In genomic region chr3:64463981-64464380, GRCh38 we compare ENCODE assay signal across 18 cellular contexts.
DNase-seq lines count a peak whose midpoint lies in the region; ATAC-seq, FAIRE-seq and TF ChIP-seq lines count a peak whose summit lies in the region.
"Had no signal": no experiment of that assay in that cellular context is flagged by ENCODE, and none has a peak within 500 bp of the region (broad histone marks: within the 10 kb centered on the region; RNA-seq: fewer than 3 reads in every experiment).

No MANE protein-coding gene starts in this region.

- H3K4me1 Mint-ChIP-seq in astrocyte (ENCODE audit: low read depth, unreplicated experiment) = peaks cover 39% of the 10 kb centered on the region

- no peak overlapping the region for H2AFZ ChIP-seq in astrocyte (ENCODE audit: low read depth, low read length)
- H2AFZ ChIP-seq: GM23248 had no signal

- ATAC-seq in HG03565 (IDR thresholded peaks at IDR 0.05; ENCODE audit: unreplicated experiment) = no peak
- ATAC-seq: Panc1 had no signal

- FAIRE-seq in astrocyte (lab: Jason Lieb, UNC) = no peak
- FAIRE-seq: K562 had no signal

- peaks cover 34% of the 10 kb centered on the region for H3K4me1 ChIP-seq in astrocyte (ENCODE audit: insufficient read depth, low read length)

- H3K36me3 ChIP-seq in astrocyte (ENCODE audit: insufficient read depth, low read length) (no peaks in the 10 kb centered on the region), brain microvascular endothelial cell (replicated peaks) (no peaks in the 10 kb centered on the region)

- H3K4me2 ChIP-seq in astrocyte (ENCODE audit: low read length) = no peak overlapping the region
- H3K4me2 ChIP-seq: SK-N-SH had no signal

- H3K4me3 Mint-ChIP-seq in astrocyte (ENCODE audit: unreplicated experiment) = no peak overlapping the region
- H3K4me3 Mint-ChIP-seq: CD8-positive, alpha-beta memory T cell had no signal

- H3K27ac Mint-ChIP-seq in astrocyte (ENCODE audit: unreplicated experiment) = peak overlapping the region; percentile 99
- H3K27ac Mint-ChIP-seq: CD8-positive, alpha-beta memory T cell had no signal

- no peaks in the 10 kb centered on the region for H4K20me1 ChIP-seq in astrocyte (ENCODE audit: insufficient read depth, low read length)

- H3K9ac ChIP-seq in astrocyte (ENCODE audit: low read length) = no peak overlapping the region
- H3K9ac ChIP-seq: GM23248, SK-N-SH had no signal

- no peak overlapping the region for H3K4me3 ChIP-seq in astrocyte (ENCODE audit: insufficient read depth, low read depth, low read length)
- no peak overlapping the region for H3K4me3 ChIP-seq in brain microvascular endothelial cell (ENCODE audit: low read depth, low read length)
- H3K4me3 ChIP-seq: GM23248, K562 had no signal

- in situ Hi-C loops in brain microvascular endothelial cell (cut with HindIII; ENCODE audit: low pct_ligation_motif_present, low sequenced_read_pairs) = no loop called here

- no peaks in the 10 kb centered on the region for H3K9me3 Mint-ChIP-seq in astrocyte (ENCODE audit: unreplicated experiment)

- H3K27ac ChIP-seq in astrocyte (ENCODE audit: low read depth, low read length) (no peak overlapping the region), brain microvascular endothelial cell (no peak overlapping the region)
- H3K27ac ChIP-seq: 22Rv1, GM23248 had no signal

- TF ChIP-seq CTCF in astrocyte (IDR thresholded peaks at IDR 0.05; ENCODE audit: insufficient read depth, low read depth, low read length) (no peak), brain microvascular endothelial cell (IDR thresholded peaks at IDR 0.05; ENCODE audit: low read depth, low read length, missing control alignments) (no peak)

- DNase-seq in NCI-H1417 (lab: John Stamatoyannopoulos, UW) (peak in 2 of 3 experiments; percentile 8 to 32), NCI-H1417 treated with DMSO at 0.1 percent for 48 hours (lab: John Stamatoyannopoulos, UW) (no peak), astrocyte (ENCODE audit: low read depth) (no peak), inferior parietal cortex (ENCODE audit: extremely low spot score) (peak; percentile 47), superior temporal gyrus (ENCODE audit: extremely low spot score) (peak; percentile 85), brain microvascular endothelial cell (no peak), NCI-H774 (lab: John Stamatoyannopoulos, UW) (no peak)
- DNase-seq: CD8-positive, alpha-beta memory T cell; DMS79; NCI-H1436 treated with DMSO at 0.1 percent for 48 hours; NCI-H2107; NCI-H446 treated with DMSO at 0.1 percent for 48 hours; SK-N-SH had no signal

- H3K9me3 ChIP-seq in astrocyte (ENCODE audit: insufficient read depth, low read depth, low read length) = no peaks in the 10 kb centered on the region
- H3K9me3 ChIP-seq: SK-N-SH had no signal

- H3K27me3 ChIP-seq in astrocyte (ENCODE audit: insufficient read depth, low read length) = peaks cover 14% of the 10 kb centered on the region
- H3K27me3 ChIP-seq in brain microvascular endothelial cell (replicated peaks) = no peaks in the 10 kb centered on the region

- H3K79me2 ChIP-seq in astrocyte (ENCODE audit: insufficient read depth, low read length) = no peaks in the 10 kb centered on the region

- H3K36me3 Mint-ChIP-seq in astrocyte (ENCODE audit: low read depth, unreplicated experiment) = no peaks in the 10 kb centered on the region
- H3K36me3 Mint-ChIP-seq: CD8-positive, alpha-beta memory T cell had no signal

- no peaks in the 10 kb centered on the region for H3K27me3 Mint-ChIP-seq in astrocyte (ENCODE audit: low read depth, unreplicated experiment)

Comparison
In these comparisons a context has a peak if more than half of its experiments do, and no peak if none do; other contexts are left out.
1. DNase-seq: peak in NCI-H1417 (2 of 3), inferior parietal cortex (single experiment) and superior temporal gyrus (single experiment); none in NCI-H1417 treated with DMSO at 0.1 percent for 48 hours (single experiment), astrocyte (single experiment), brain microvascular endothelial cell (single experiment) and NCI-H774 (single experiment).